8 cellular contexts compared by ENCODE assay signal in the genomic region with DNA sequence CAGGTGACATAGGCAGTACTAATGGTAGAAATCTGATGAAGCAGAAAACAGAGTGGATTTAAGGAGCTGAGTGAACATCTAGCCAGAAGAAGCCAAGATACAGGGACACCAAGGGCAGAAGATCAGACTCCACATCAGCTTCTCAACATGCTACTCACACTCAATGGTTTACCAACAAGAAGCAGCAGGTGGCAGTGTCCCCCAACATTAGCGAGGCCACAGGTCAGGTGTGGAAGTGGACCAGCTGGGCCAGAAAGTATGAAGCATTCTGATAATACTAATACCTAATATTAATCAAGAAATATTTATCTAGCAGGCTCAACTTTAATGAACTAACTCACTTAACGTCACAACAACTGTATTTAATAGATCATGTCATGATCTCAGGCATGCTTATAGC.
DNase-seq lines count a peak whose midpoint lies in the region; ATAC-seq and TF ChIP-seq lines count a peak whose summit lies in the region.

No MANE protein-coding gene starts in this region.

- POLR2A ChIA-PET in activated naive CD8-positive, alpha-beta T cell treated with anti-CD3 and anti-CD28 coated beads, Interleukin-2, amount 10 ng/mL, durations not matched to agents 7 days and 5 days (lab: Charles Lee), result interaction anchor here (0.9 kb wide), 1 partner anchor 78 kb away, joined by 5 read pairs; no protein-coding TSS in a partner anchor

- no peaks in the 10 kb centered on the region for H3K36me3 Mint-ChIP-seq in activated naive CD8-positive, alpha-beta T cell treated with anti-CD3 and anti-CD28 coated beads, Interleukin-2, amount 10 ng/mL, durations not matched to agents 7 days and 5 days

- H3K9me3 ChIP-seq in SK-N-MC (ENCODE audit: low read depth, low read length), result no peaks in the 10 kb centered on the region
- no peaks in the 10 kb centered on the region for H3K9me3 ChIP-seq in cardiac muscle cell (ENCODE audit: low read depth)

- H3K4me1 ChIP-seq in cardiac muscle cell (ENCODE audit: low read depth), result peaks cover 4% of the 10 kb centered on the region

- no peaks in the 10 kb centered on the region for H3K27me3 ChIP-seq in cardiac muscle cell

- H3K27ac ChIP-seq in SK-N-MC (no peak overlapping the region), cardiac muscle cell (no peak overlapping the region)

- H3K27me3 Mint-ChIP-seq in activated naive CD8-positive, alpha-beta T cell treated with anti-CD3 and anti-CD28 coated beads, Interleukin-2, amount 10 ng/mL, durations not matched to agents 7 days and 5 days, result peaks cover 6% of the 10 kb centered on the region

- H3K4me3 ChIP-seq in SK-N-MC (no peak overlapping the region), cardiac muscle cell (no peak overlapping the region)

- TF ChIP-seq CTCF in cardiac muscle cell (IDR thresholded peaks at IDR 0.05; ENCODE audit: low read depth, low read length), result peak; percentile 70

- H3K4me3 Mint-ChIP-seq in activated naive CD8-positive, alpha-beta T cell treated with anti-CD3 and anti-CD28 coated beads, Interleukin-2, amount 10 ng/mL, durations not matched to agents 7 days and 5 days, result no peak overlapping the region

- peak; percentile 96 for ATAC-seq in GM18867 (IDR thresholded peaks at IDR 0.05; ENCODE audit: unreplicated experiment)
- ATAC-seq in HG03135 (IDR thresholded peaks at IDR 0.05; ENCODE audit: unreplicated experiment), result peak; percentile 86
- no peak for ATAC-seq in activated naive CD8-positive, alpha-beta T cell treated with anti-CD3 and anti-CD28 coated beads, Interleukin-2, amount 10 ng/mL, durations not matched to agents 7 days and 5 days (ENCODE audit: low read depth)
- ATAC-seq in sciatic nerve, result peak; percentile 84

- intact Hi-C loops in sciatic nerve (cut with DNase I), result loop anchor here (5.0 kb wide), 1 partner anchor 73 kb away; no protein-coding TSS in a partner anchor

- no peaks in the 10 kb centered on the region for H3K9me3 Mint-ChIP-seq in activated naive CD8-positive, alpha-beta T cell treated with anti-CD3 and anti-CD28 coated beads, Interleukin-2, amount 10 ng/mL, durations not matched to agents 7 days and 5 days

- no peak overlapping the region for H3K9ac ChIP-seq in SK-N-MC (ENCODE audit: insufficient read length)

- H3K36me3 ChIP-seq in SK-N-MC (ENCODE audit: insufficient read depth, low read length), result no peaks in the 10 kb centered on the region
- no peaks in the 10 kb centered on the region for H3K36me3 ChIP-seq in cardiac muscle cell

- peak in 9 of 14 donors; percentile 16 to 52 (median 42) for DNase-seq in C1 segment of cervical spinal cord (lab: John Stamatoyannopoulos, UW)
- peak; percentile 35 for DNase-seq in SK-N-MC (ENCODE audit: low read depth, low spot score)
- DNase-seq in activated naive CD8-positive, alpha-beta T cell treated with anti-CD3 and anti-CD28 coated beads, Interleukin-2, amount 10 ng/mL, durations not matched to agents 7 days and 5 days, result peak; percentile 39
- peak; percentile 61 to 77 for DNase-seq in cardiac muscle cell (ENCODE audit: low read depth in 1 of 2, low spot score in 1 of 2)
- peak; percentile 78 for DNase-seq in sciatic nerve (ENCODE audit: low spot score)
- no peak for DNase-seq in HuH-7.5 (ENCODE audit: low spot score)

- H3K4me1 Mint-ChIP-seq in activated naive CD8-positive, alpha-beta T cell treated with anti-CD3 and anti-CD28 coated beads, Interleukin-2, amount 10 ng/mL, durations not matched to agents 7 days and 5 days, result no peaks in the 10 kb centered on the region

- no peak overlapping the region for H3K27ac Mint-ChIP-seq in activated naive CD8-positive, alpha-beta T cell treated with anti-CD3 and anti-CD28 coated beads, Interleukin-2, amount 10 ng/mL, durations not matched to agents 7 days and 5 days
